In the genomic region with DNA sequence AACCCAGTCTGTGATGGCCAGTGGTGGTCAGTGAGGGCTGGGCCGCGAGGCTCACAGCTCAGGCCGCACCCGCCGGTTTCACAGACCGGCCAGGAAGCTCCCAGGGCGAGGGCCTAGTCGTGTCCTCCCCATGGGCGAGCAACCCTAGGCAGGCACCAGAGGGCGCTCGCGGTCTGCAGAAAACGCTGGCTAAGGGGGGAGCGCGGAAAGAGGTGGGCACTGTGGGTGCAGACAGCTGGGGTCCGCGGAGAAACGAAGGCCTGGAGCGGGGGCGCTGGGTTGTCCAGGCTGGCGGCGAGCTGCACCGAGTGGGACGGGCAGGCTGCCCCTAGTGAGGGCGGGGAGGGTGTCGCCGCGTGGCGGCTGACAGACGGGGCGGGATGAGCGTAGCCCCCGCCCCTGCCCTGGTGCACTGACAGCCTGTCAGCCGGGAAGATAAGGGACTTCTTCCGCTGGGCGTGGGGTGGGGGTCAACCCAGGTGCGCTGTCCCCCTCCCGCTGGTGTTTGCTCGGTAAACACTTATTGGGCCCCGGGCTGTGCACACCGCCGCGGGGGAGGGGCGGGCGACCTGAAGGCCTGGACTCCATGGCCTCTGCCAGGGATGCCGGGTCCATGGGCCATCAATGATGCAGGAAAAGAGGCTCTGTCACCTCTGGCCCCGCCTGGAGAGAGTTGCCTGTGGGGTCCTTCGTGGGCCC, we compare ENCODE assay signal across 1 cellular context.
TF ChIP-seq lines count a peak whose summit lies in the region.

No MANE protein-coding gene starts in this region.

TF ChIP-seq in HEK293, 187 proteins besides CTCF, POLR2A, EP300 and RAD21 (continued from another document and continues in another):
- TF ChIP-seq, protein P1, sequence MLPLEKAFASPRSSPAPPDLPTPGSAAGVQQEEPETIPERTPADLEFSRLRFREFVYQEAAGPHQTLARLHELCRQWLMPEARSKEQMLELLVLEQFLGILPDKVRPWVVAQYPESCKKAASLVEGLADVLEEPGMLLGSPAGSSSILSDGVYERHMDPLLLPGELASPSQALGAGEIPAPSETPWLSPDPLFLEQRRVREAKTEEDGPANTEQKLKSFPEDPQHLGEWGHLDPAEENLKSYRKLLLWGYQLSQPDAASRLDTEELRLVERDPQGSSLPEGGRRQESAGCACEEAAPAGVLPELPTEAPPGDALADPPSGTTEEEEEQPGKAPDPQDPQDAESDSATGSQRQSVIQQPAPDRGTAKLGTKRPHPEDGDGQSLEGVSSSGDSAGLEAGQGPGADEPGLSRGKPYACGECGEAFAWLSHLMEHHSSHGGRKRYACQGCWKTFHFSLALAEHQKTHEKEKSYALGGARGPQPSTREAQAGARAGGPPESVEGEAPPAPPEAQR (tag by site-specific recombination; IDR thresholded peaks at IDR 0.05), result peak; percentile 36; the same call in 1 of the 2 replicates
- TF ChIP-seq ZNF37A (tag by site-specific recombination; IDR thresholded peaks at IDR 0.05) (no peak), ZEB2 (tag by site-specific recombination; IDR thresholded peaks at IDR 0.05) (peak; percentile 75), ZNF140 (tag by site-specific recombination; IDR thresholded peaks at IDR 0.05) (no peak), ZBTB48 (tag by site-specific recombination; IDR thresholded peaks at IDR 0.05) (peak; percentile 29; the same call in 1 of the 2 replicates), KLF9 (tag by site-specific recombination; IDR thresholded peaks at IDR 0.05; ENCODE audit: low read depth) (peak; percentile 62), ZNF548 (tag by site-specific recombination; IDR thresholded peaks at IDR 0.05) (no peak), KLF8 (tag by site-specific recombination; IDR thresholded peaks at IDR 0.05) (peak; percentile 83; the same call in 1 of the 2 replicates), ZNF549 (tag by site-specific recombination; IDR thresholded peaks at IDR 0.05) (no peak), ZNF629 (tag by site-specific recombination; IDR thresholded peaks at IDR 0.05) (peak; percentile 54; the same call in 1 of the 2 replicates), ZFHX2 (tag by site-specific recombination; conservative IDR thresholded peaks at IDR 0.05) (peak; percentile 95), ZNF600 (tag by site-specific recombination; IDR thresholded peaks at IDR 0.05) (0 out of 2 replicates have a peak, but pooled peaks have one; percentile 20), SP2 (tag by site-specific recombination; IDR thresholded peaks at IDR 0.05) (peak; percentile 86), ZNF426 (tag by site-specific recombination; IDR thresholded peaks at IDR 0.05) (no peak), ZFP37 (tag by site-specific recombination; IDR thresholded peaks at IDR 0.05) (no peak), ZBTB8A (tag by site-specific recombination; IDR thresholded peaks at IDR 0.05) (peak; percentile 45; the same call in 1 of the 2 replicates), SP7 (tag by site-specific recombination; IDR thresholded peaks at IDR 0.05) (peak; percentile 83), ZNF830 (tag by site-specific recombination; IDR thresholded peaks at IDR 0.05; ENCODE audit: low read depth) (no peak), ZNF221 (tag by site-specific recombination; IDR thresholded peaks at IDR 0.05; ENCODE audit: borderline replicate concordance) (no peak), PRDM1 (tag by site-specific recombination; IDR thresholded peaks at IDR 0.05) (no peak), ZNF843 (tag by site-specific recombination; IDR thresholded peaks at IDR 0.05) (no peak), ZNF610 (tag by site-specific recombination; IDR thresholded peaks at IDR 0.05; ENCODE audit: borderline replicate concordance) (0 out of 2 replicates have a peak, but pooled peaks have one; percentile 33), ZNF10 (tag by site-specific recombination; IDR thresholded peaks at IDR 0.05) (no peak; the same call in 1 of the 2 replicates), ZBTB17 (tag by site-specific recombination; IDR thresholded peaks at IDR 0.05) (peak; percentile 59), GLIS1 (tag by site-specific recombination; IDR thresholded peaks at IDR 0.05) (peak; percentile 71; the same call in 1 of the 2 replicates), ZNF423 (tag by site-specific recombination; IDR thresholded peaks at IDR 0.05) (no peak), GLIS2 (tag by site-specific recombination; IDR thresholded peaks at IDR 0.05) (peak; percentile 69), ZNF777 (tag by site-specific recombination; IDR thresholded peaks at IDR 0.05; ENCODE audit: borderline replicate concordance) (peak; percentile 92; the same call in 1 of the 2 replicates), KLF16 (tag by site-specific recombination; IDR thresholded peaks at IDR 0.05) (peak; percentile 86), ZFP3 (tag by site-specific recombination; IDR thresholded peaks at IDR 0.05; ENCODE audit: low read depth) (no peak), ZNF2 (tag by site-specific recombination; IDR thresholded peaks at IDR 0.05) (peak; percentile 96), ZNF654 (tag by site-specific recombination; IDR thresholded peaks at IDR 0.05; ENCODE audit: low read depth) (peak; percentile 95), ZNF335 (tag by site-specific recombination; conservative IDR thresholded peaks at IDR 0.05) (peak; percentile 79)
- TF ChIP-seq, protein P2, sequence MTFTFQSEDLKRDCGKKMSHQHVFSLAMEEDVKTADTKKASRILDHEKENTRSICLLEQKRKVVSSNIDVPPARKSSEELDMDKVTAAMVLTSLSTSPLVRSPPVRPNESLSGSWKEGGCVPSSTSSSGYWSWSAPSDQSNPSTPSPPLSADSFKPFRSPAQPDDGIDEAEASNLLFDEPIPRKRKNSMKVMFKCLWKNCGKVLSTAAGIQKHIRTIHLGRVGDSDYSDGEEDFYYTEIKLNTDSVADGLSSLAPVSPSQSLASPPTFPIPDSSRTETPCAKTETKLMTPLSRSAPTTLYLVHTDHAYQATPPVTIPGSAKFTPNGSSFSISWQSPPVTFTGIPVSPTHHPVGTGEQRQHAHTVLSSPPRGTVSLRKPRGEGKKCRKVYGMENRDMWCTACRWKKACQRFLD (tag by site-specific recombination; IDR thresholded peaks at IDR 0.05), result no peak
- TF ChIP-seq, protein P3, sequence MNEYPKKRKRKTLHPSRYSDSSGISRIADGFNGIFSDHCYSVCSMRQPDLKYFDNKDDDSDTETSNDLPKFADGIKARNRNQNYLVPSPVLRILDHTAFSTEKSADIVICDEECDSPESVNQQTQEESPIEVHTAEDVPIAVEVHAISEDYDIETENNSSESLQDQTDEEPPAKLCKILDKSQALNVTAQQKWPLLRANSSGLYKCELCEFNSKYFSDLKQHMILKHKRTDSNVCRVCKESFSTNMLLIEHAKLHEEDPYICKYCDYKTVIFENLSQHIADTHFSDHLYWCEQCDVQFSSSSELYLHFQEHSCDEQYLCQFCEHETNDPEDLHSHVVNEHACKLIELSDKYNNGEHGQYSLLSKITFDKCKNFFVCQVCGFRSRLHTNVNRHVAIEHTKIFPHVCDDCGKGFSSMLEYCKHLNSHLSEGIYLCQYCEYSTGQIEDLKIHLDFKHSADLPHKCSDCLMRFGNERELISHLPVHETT (tag by site-specific recombination; IDR thresholded peaks at IDR 0.05), result peak; percentile 83
- TF ChIP-seq, protein P4, sequence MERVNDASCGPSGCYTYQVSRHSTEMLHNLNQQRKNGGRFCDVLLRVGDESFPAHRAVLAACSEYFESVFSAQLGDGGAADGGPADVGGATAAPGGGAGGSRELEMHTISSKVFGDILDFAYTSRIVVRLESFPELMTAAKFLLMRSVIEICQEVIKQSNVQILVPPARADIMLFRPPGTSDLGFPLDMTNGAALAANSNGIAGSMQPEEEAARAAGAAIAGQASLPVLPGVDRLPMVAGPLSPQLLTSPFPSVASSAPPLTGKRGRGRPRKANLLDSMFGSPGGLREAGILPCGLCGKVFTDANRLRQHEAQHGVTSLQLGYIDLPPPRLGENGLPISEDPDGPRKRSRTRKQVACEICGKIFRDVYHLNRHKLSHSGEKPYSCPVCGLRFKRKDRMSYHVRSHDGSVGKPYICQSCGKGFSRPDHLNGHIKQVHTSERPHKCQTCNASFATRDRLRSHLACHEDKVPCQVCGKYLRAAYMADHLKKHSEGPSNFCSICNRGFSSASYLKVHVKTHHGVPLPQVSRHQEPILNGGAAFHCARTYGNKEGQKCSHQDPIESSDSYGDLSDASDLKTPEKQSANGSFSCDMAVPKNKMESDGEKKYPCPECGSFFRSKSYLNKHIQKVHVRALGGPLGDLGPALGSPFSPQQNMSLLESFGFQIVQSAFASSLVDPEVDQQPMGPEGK (tag by site-specific recombination; IDR thresholded peaks at IDR 0.05), result peak; percentile 99
- TF ChIP-seq, protein P5, sequence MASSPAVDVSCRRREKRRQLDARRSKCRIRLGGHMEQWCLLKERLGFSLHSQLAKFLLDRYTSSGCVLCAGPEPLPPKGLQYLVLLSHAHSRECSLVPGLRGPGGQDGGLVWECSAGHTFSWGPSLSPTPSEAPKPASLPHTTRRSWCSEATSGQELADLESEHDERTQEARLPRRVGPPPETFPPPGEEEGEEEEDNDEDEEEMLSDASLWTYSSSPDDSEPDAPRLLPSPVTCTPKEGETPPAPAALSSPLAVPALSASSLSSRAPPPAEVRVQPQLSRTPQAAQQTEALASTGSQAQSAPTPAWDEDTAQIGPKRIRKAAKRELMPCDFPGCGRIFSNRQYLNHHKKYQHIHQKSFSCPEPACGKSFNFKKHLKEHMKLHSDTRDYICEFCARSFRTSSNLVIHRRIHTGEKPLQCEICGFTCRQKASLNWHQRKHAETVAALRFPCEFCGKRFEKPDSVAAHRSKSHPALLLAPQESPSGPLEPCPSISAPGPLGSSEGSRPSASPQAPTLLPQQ (tag by site-specific recombination; IDR thresholded peaks at IDR 0.05), result peak; percentile 59; the same call in 1 of the 2 replicates
- TF ChIP-seq, protein P6, sequence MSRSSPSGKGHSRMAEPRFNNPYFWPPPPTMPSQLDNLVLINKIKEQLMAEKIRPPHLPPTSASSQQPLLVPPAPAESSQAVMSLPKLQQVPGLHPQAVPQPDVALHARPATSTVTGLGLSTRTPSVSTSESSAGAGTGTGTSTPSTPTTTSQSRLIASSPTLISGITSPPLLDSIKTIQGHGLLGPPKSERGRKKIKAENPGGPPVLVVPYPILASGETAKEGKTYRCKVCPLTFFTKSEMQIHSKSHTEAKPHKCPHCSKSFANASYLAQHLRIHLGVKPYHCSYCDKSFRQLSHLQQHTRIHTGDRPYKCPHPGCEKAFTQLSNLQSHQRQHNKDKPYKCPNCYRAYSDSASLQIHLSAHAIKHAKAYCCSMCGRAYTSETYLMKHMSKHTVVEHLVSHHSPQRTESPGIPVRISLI (tag by site-specific recombination; IDR thresholded peaks at IDR 0.05), result no peak
- TF ChIP-seq, protein P7, sequence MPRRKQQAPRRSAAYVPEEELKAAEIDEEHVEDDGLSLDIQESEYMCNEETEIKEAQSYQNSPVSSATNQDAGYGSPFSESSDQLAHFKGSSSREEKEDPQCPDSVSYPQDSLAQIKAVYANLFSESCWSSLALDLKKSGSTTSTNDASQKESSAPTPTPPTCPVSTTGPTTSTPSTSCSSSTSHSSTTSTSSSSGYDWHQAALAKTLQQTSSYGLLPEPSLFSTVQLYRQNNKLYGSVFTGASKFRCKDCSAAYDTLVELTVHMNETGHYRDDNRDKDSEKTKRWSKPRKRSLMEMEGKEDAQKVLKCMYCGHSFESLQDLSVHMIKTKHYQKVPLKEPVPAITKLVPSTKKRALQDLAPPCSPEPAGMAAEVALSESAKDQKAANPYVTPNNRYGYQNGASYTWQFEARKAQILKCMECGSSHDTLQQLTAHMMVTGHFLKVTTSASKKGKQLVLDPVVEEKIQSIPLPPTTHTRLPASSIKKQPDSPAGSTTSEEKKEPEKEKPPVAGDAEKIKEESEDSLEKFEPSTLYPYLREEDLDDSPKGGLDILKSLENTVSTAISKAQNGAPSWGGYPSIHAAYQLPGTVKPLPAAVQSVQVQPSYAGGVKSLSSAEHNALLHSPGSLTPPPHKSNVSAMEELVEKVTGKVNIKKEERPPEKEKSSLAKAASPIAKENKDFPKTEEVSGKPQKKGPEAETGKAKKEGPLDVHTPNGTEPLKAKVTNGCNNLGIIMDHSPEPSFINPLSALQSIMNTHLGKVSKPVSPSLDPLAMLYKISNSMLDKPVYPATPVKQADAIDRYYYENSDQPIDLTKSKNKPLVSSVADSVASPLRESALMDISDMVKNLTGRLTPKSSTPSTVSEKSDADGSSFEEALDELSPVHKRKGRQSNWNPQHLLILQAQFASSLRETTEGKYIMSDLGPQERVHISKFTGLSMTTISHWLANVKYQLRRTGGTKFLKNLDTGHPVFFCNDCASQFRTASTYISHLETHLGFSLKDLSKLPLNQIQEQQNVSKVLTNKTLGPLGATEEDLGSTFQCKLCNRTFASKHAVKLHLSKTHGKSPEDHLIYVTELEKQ (tag by site-specific recombination; IDR thresholded peaks at IDR 0.05; ENCODE audit: borderline replicate concordance), result 0 out of 2 replicates have a peak, but pooled peaks have one; percentile 14
- TF ChIP-seq, protein P8, sequence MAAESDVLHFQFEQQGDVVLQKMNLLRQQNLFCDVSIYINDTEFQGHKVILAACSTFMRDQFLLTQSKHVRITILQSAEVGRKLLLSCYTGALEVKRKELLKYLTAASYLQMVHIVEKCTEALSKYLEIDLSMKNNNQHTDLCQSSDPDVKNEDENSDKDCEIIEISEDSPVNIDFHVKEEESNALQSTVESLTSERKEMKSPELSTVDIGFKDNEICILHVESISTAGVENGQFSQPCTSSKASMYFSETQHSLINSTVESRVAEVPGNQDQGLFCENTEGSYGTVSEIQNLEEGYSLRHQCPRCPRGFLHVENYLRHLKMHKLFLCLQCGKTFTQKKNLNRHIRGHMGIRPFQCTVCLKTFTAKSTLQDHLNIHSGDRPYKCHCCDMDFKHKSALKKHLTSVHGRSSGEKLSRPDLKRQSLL (tag by site-specific recombination; IDR thresholded peaks at IDR 0.05), result no peak
- TF ChIP-seq, protein P9, sequence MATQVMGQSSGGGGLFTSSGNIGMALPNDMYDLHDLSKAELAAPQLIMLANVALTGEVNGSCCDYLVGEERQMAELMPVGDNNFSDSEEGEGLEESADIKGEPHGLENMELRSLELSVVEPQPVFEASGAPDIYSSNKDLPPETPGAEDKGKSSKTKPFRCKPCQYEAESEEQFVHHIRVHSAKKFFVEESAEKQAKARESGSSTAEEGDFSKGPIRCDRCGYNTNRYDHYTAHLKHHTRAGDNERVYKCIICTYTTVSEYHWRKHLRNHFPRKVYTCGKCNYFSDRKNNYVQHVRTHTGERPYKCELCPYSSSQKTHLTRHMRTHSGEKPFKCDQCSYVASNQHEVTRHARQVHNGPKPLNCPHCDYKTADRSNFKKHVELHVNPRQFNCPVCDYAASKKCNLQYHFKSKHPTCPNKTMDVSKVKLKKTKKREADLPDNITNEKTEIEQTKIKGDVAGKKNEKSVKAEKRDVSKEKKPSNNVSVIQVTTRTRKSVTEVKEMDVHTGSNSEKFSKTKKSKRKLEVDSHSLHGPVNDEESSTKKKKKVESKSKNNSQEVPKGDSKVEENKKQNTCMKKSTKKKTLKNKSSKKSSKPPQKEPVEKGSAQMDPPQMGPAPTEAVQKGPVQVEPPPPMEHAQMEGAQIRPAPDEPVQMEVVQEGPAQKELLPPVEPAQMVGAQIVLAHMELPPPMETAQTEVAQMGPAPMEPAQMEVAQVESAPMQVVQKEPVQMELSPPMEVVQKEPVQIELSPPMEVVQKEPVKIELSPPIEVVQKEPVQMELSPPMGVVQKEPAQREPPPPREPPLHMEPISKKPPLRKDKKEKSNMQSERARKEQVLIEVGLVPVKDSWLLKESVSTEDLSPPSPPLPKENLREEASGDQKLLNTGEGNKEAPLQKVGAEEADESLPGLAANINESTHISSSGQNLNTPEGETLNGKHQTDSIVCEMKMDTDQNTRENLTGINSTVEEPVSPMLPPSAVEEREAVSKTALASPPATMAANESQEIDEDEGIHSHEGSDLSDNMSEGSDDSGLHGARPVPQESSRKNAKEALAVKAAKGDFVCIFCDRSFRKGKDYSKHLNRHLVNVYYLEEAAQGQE (tag by site-specific recombination; IDR thresholded peaks at IDR 0.05), result no peak
